Comparison of ENCODE assay signal across 1 cellular context in the genomic region with DNA sequence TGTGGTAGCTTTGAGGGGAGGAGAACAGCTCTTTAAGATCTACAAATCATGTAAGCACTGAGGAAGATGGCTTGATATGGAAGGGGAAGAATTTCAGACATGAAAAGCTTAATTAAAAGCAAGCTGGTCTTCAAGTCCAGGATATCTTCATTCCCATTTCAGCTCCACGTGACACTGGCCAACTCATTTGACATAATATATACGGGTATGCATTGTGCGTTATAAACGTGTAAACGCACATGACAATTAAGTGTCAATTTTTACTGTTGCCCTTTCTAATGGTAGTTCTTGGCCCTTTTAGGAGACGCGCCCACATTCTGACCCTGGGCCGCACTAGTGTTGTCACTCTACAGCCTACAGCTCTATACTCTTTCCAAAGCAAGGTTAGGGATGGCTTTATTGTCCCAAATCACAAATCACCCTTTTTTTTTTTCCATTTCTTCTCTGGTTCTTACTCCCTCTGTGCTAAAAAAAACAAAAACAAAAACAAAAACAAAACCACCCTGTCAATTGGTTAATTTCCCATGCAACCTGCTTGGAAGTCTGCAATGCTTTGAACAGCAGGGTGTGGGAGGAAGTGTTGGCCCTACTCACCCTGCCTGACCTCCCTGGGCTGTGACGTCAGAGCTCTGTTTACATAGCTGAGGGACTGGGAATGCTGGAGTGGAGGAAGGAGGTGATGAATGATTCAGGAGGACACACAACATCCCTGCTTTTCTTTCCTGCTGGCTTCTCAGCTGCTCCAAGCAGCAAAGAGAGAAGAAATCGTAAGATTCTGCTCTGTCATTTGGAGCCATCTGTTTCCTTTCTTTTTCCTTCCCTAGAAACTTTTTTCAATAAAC.
TF ChIP-seq lines count a peak whose summit lies in the region.

No MANE protein-coding gene starts in this region.

TF ChIP-seq in HEK293, 187 proteins besides CTCF, POLR2A, EP300 and RAD21 (continued from another document):
- TF ChIP-seq, protein P1, sequence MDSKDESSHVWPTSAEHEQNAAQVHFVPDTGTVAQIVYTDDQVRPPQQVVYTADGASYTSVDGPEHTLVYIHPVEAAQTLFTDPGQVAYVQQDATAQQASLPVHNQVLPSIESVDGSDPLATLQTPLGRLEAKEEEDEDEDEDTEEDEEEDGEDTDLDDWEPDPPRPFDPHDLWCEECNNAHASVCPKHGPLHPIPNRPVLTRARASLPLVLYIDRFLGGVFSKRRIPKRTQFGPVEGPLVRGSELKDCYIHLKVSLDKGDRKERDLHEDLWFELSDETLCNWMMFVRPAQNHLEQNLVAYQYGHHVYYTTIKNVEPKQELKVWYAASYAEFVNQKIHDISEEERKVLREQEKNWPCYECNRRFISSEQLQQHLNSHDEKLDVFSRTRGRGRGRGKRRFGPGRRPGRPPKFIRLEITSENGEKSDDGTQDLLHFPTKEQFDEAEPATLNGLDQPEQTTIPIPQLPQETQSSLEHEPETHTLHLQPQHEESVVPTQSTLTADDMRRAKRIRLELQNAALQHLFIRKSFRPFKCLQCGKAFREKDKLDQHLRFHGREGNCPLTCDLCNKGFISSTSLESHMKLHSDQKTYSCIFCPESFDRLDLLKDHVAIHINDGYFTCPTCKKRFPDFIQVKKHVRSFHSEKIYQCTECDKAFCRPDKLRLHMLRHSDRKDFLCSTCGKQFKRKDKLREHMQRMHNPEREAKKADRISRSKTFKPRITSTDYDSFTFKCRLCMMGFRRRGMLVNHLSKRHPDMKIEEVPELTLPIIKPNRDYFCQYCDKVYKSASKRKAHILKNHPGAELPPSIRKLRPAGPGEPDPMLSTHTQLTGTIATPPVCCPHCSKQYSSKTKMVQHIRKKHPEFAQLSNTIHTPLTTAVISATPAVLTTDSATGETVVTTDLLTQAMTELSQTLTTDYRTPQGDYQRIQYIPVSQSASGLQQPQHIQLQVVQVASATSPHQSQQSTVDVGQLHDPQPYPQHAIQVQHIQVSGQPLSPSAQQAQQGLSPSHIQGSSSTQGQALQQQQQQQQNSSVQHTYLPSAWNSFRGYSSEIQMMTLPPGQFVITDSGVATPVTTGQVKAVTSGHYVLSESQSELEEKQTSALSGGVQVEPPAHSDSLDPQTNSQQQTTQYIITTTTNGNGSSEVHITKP (tag by site-specific recombination; IDR thresholded peaks at IDR 0.05), result peak; percentile 12; the same call in 1 of the 2 replicates
- TF ChIP-seq IKZF3 (tag by site-specific recombination; IDR thresholded peaks at IDR 0.05) (no peak), FEZF1 (tag by site-specific recombination; IDR thresholded peaks at IDR 0.05) (peak; percentile 48; the same call in 1 of the 2 replicates), RBAK (tag by site-specific recombination; IDR thresholded peaks at IDR 0.05) (no peak), ZNF433 (tag by site-specific recombination; IDR thresholded peaks at IDR 0.05; ENCODE audit: low read depth) (no peak), ZNF155 (tag by site-specific recombination; IDR thresholded peaks at IDR 0.05) (no peak), ZNF146 (tag by site-specific recombination; IDR thresholded peaks at IDR 0.05) (no peak)
- TF ChIP-seq, protein P2, sequence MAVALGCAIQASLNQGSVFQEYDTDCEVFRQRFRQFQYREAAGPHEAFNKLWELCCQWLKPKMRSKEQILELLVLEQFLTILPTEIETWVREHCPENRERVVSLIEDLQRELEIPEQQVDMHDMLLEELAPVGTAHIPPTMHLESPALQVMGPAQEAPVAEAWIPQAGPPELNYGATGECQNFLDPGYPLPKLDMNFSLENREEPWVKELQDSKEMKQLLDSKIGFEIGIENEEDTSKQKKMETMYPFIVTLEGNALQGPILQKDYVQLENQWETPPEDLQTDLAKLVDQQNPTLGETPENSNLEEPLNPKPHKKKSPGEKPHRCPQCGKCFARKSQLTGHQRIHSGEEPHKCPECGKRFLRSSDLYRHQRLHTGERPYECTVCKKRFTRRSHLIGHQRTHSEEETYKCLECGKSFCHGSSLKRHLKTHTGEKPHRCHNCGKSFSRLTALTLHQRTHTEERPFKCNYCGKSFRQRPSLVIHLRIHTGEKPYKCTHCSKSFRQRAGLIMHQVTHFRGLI (tag by site-specific recombination; IDR thresholded peaks at IDR 0.05), result no peak
